ENCODE assay signal across 1 cellular context in genomic region chr18:57586243-57587049, GRCh38.
TF ChIP-seq lines count a peak whose summit lies in the region.

Gene FECH (minus strand): TSS chr18:57586702. CDS start chr18:57586620, 82 bp downstream.

TF ChIP-seq in H1, 55 proteins besides CTCF, POLR2A, EP300 and RAD21 (continued from another document):
- TF ChIP-seq TAF7 (optimal IDR thresholded peaks at IDR 0.05; ENCODE audit: borderline replicate concordance, low read depth, low read length): peak; percentile 60
- peak; percentile 97 for TF ChIP-seq MAFK (IDR thresholded peaks at IDR 0.05; ENCODE audit: low read depth, low read length)
- peak; percentile 99 for TF ChIP-seq BACH1 (IDR thresholded peaks at IDR 0.05; ENCODE audit: low read length)
- TF ChIP-seq HDAC2 (IDR thresholded peaks at IDR 0.05; ENCODE audit: borderline replicate concordance in 1 of 2, low read depth in 2 of 2, low read length in 2 of 2): peak; percentile 28 to 81; a peak in 1 of 4 replicates
- TF ChIP-seq CHD2 (IDR thresholded peaks at IDR 0.05; ENCODE audit: low read length): no peak
- peak; percentile 49 for TF ChIP-seq TAF1 (IDR thresholded peaks at IDR 0.05; ENCODE audit: low read depth, low read length)
- TF ChIP-seq POLR2AphosphoS5 (IDR thresholded peaks at IDR 0.05; ENCODE audit: low read depth, low read length): peak; percentile 2; the same call in 1 of the 2 replicates
- TF ChIP-seq PHF8 (conservative IDR thresholded peaks at IDR 0.05; ENCODE audit: low read depth, low read length): peak; percentile 84
- no peak for TF ChIP-seq JUN (IDR thresholded peaks at IDR 0.05; ENCODE audit: low read depth, low read length)
- no peak for TF ChIP-seq SIX5 (IDR thresholded peaks at IDR 0.05; ENCODE audit: low read depth, low read length)
- peak; percentile 99 for TF ChIP-seq KDM4A (IDR thresholded peaks at IDR 0.05; ENCODE audit: low read depth, low read length, severe bottlenecking)
